In the genomic region with DNA sequence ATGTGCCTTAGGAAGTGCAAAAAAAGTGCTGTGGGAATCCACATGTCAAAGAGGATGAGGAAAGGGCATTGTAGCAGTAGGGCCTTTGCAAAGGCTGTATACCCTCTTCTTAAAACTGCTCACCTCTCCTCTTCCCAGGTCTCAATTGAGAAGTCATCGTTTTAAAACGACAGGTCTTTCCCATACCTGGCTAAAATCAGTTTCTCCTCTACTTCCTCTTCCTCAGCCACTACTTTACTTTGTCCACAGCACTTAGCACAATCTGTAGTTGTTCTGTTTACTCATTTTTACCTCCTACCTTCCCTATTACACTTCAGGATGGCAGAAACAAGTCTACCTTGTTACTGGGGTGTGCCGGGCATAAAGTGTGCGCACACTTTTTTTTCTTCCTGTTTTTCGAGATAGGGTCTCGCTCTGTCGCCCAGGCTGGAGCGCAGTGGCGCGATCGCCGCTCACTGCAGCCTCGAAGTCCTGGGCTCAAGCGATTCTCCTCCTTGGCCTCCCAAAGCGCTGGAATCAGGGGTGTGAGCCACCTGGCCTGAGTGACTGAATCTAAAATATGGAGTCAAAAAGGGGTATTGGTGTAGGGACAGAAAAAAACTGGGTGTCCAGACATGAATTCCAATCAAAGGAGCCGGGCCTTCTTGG, we compare ENCODE assay signal across 8 cellular contexts. TPM values are rescaled to one million over a fixed set of nuclear protein-coding genes. Genes with fewer than 3 reads are reported as not detected.
DNase-seq lines count a peak whose midpoint lies in the region; ATAC-seq and TF ChIP-seq lines count a peak whose summit lies in the region.

No MANE protein-coding gene starts in this region.

- no peak for DNase-seq in BE2C
- DNase-seq in ascending aorta (ENCODE audit: low spot score in 2 of 2) = no peak
- DNase-seq in kidney epithelial cell (ENCODE audit: low read depth) = no peak
- no peak for DNase-seq in stimulated activated CD4-positive, alpha-beta T cell treated with anti-CD3 and anti-CD28 coated beads, Interleukin-12 subunit alpha, Interleukin-12 subunit beta, amount 100 ng/mL, for 4 hours

- no peaks in the 10 kb centered on the region for H3K9me3 ChIP-seq in BE2C
- H3K9me3 ChIP-seq in HUES48 (ENCODE audit: control insufficient read depth, insufficient read depth, low read length) = no peaks in the 10 kb centered on the region; the same call in 1 of the 2 replicates
- no peaks in the 10 kb centered on the region for H3K9me3 ChIP-seq in ascending aorta

- peak overlapping the region; percentile 73; the same call in 1 of the 2 replicates for H3K9ac ChIP-seq in HUES48 (ENCODE audit: low read depth, low read length)

- H3K4me1 ChIP-seq in BE2C (peaks cover 6% of the 10 kb centered on the region), HUES48 (ENCODE audit: control insufficient read depth, insufficient read depth, low read length) (peaks cover 10% of the 10 kb centered on the region; the same call in 1 of the 2 replicates), ascending aorta (peaks cover 0 to 4% of the 10 kb centered on the region in 2 donors)

- H3K27me3 ChIP-seq in BE2C = no peaks in the 10 kb centered on the region
- peaks cover 16% of the 10 kb centered on the region for H3K27me3 ChIP-seq in HUES48 (ENCODE audit: control insufficient read depth, insufficient read depth, low read length)
- no peaks in the 10 kb centered on the region for H3K27me3 ChIP-seq in ascending aorta
- no peaks in the 10 kb centered on the region for H3K27me3 ChIP-seq in kidney epithelial cell (ENCODE audit: control insufficient read depth, insufficient read depth, low read length)

- TF ChIP-seq CTCF in BE2C (IDR thresholded peaks at IDR 0.05; ENCODE audit: low read depth, low read length) = no peak
- TF ChIP-seq CTCF in ascending aorta (IDR thresholded peaks at IDR 0.05) = no peak
- no peak for TF ChIP-seq CTCF in kidney epithelial cell (IDR thresholded peaks at IDR 0.05; ENCODE audit: insufficient read depth, low read length, poor library complexity, severe bottlenecking)

- ATAC-seq in GM19395 (IDR thresholded peaks at IDR 0.05; ENCODE audit: unreplicated experiment) (peak; percentile 26), GM18520 (IDR thresholded peaks at IDR 0.05; ENCODE audit: unreplicated experiment) (no peak)

- no peaks in the 10 kb centered on the region for H3K36me3 ChIP-seq in BE2C
- H3K36me3 ChIP-seq in HUES48 (ENCODE audit: control insufficient read depth, insufficient read depth, low read length) = no peaks in the 10 kb centered on the region
- H3K36me3 ChIP-seq in ascending aorta = no peaks in the 10 kb centered on the region
- no peaks in the 10 kb centered on the region for H3K36me3 ChIP-seq in kidney epithelial cell (ENCODE audit: control insufficient read depth, insufficient read depth, low read length)

- H3K27ac ChIP-seq in HUES48 (ENCODE audit: low read depth, low read length) = peak overlapping the region; percentile 87
- H3K27ac ChIP-seq in ascending aorta = peak overlapping the region; percentile 78 to 94
- peak overlapping the region; percentile 96 for H3K27ac ChIP-seq in temporal lobe (ENCODE audit: low read depth, low read length)

- intact Hi-C loops in ascending aorta (cut with DNase I) = loop anchor here (1.0 to 10.0 kb wide), 5 partner anchors 10 to 994 kb away; a partner anchor contains a TSS

- peak overlapping the region; percentile 64 for H3K4me3 ChIP-seq in BE2C (ENCODE audit: low read depth, low read length)
- H3K4me3 ChIP-seq in HUES48 (ENCODE audit: low read depth, low read length) = peak overlapping the region; percentile 71
- H3K4me3 ChIP-seq in ascending aorta = peak overlapping the region; percentile 53 to 80
- peak overlapping the region; percentile 45 for H3K4me3 ChIP-seq in kidney epithelial cell (ENCODE audit: low read depth, low read length)

RNA-seq across cellular contexts. Expression of a gene that starts 9.8 kb away (rescaled TPM):
- polyA plus RNA-seq in BE2C (2012; ENCODE audit: insufficient read depth, insufficient read length, low read depth) = 63.7 TPM
- 53.7 TPM for total RNA-seq in ascending aorta
- 63.6 and 74.6 TPM in 2 replicates for total RNA-seq in kidney epithelial cell
- total RNA-seq in temporal lobe = 48.2 TPM
